Comparison of ENCODE assay signal across 8 cellular contexts in genomic region chr1:19311503-19311930, GRCh38. TPM values are rescaled to one million over a fixed set of nuclear protein-coding genes. Genes with fewer than 3 reads are reported as not detected.
DNase-seq lines count a peak whose midpoint lies in the region; ATAC-seq, FAIRE-seq and TF ChIP-seq lines count a peak whose summit lies in the region.

No MANE protein-coding gene starts in this region.

- TF ChIP-seq POLR2A in A549 (IDR thresholded peaks at IDR 0.05; ENCODE audit: low read length): no peak
- TF ChIP-seq POLR2A in tibial nerve (IDR thresholded peaks at IDR 0.05): no peak

- TF ChIP-seq EP300 in A549 (IDR thresholded peaks at IDR 0.05) (no peak), tibial nerve (IDR thresholded peaks at IDR 0.05) (no peak)

- H3K27me3 ChIP-seq in lung (ENCODE audit: control insufficient read depth, insufficient read depth): no peaks in the 10 kb centered on the region
- H3K27me3 ChIP-seq in tibial nerve: no peaks in the 10 kb centered on the region

- CTCF ChIA-PET in A549 (lab: Yijun Ruan, JAX): interaction anchor here (1.5 kb wide), 1 partner anchor 30 kb away, joined by 5 read pairs; no protein-coding TSS in a partner anchor

- H3K9me3 ChIP-seq in A549: no peaks in the 10 kb centered on the region
- H3K9me3 ChIP-seq in lung (ENCODE audit: control insufficient read depth in 2 of 2, insufficient read depth in 1 of 2, low read length in 1 of 2): no peaks in the 10 kb centered on the region
- no peaks in the 10 kb centered on the region for H3K9me3 ChIP-seq in tibial nerve

- peak overlapping the region; percentile 86 for H3K4me2 ChIP-seq in A549

- WGBS in A549 (ENCODE audit: missing lambda C conversion rate): 16% methylated on average over 5 of the region's 29 CpGs
- 1% methylated on average over 29 of the region's 29 CpGs for WGBS in lung, 2 donors
- 1% methylated on average over 7 to 23 of the region's 29 CpGs for WGBS in tibial nerve, 2 donors

- TF ChIP-seq CTCF in A549 (IDR thresholded peaks at IDR 0.05): no peak
- TF ChIP-seq CTCF in cardiac fibroblast (IDR thresholded peaks at IDR 0.05; ENCODE audit: low read depth, low read length): no peak
- no peak for TF ChIP-seq CTCF in lung (IDR thresholded peaks at IDR 0.05; ENCODE audit: control extremely low read depth, extremely low read depth)
- no peak for TF ChIP-seq CTCF in tibial nerve (IDR thresholded peaks at IDR 0.05)

- H3K36me3 ChIP-seq in lung (ENCODE audit: control insufficient read depth in 2 of 2, insufficient read depth in 2 of 2, low read length in 2 of 2) (peaks cover 0 to 17% of the 10 kb centered on the region in 2 donors), tibial nerve (peaks cover 3 to 34% (median 9%) of the 10 kb centered on the region in 3 donors)

- ATAC-seq in A549 (peak in 1 of 2 experiments; percentile 54; a peak in 5 of 6 replicates), GM19351 (IDR thresholded peaks at IDR 0.05; ENCODE audit: unreplicated experiment) (peak; percentile 5), lung (ENCODE audit: insufficient read depth, low FRiP score) (peak; percentile 5), GM18519 (IDR thresholded peaks at IDR 0.05; ENCODE audit: low FRiP score, unreplicated experiment) (no peak)

- H3K4me3 ChIP-seq in A549 (peak overlapping the region; percentile 79), cardiac fibroblast (replicated peaks in 1 of 2; ENCODE audit: low read depth in 2 of 2, low read length in 2 of 2) (peak overlapping the region; percentile 83 to 87), lung (peak overlapping the region; percentile 82), tibial nerve (peak overlapping the region; percentile 62 to 88 (median 76))

- DNase-seq in A549 (ENCODE audit: low read depth in 1 of 2, low spot score in 1 of 2): peak in 1 of 2 experiments; percentile 21
- DNase-seq in NCI-H1092 treated with DMSO at 0.1 percent for 48 hours (lab: John Stamatoyannopoulos, UW): peak; percentile 60
- DNase-seq in cardiac fibroblast (ENCODE audit: low read depth in 2 of 2): no peak
- DNase-seq in lung (ENCODE audit: low spot score): peak; percentile 35
- no peak for DNase-seq in tibial nerve (ENCODE audit: low spot score in 2 of 2)
- no peak for DNase-seq in NCI-H2171 treated with DMSO at 0.1 percent for 48 hours (lab: John Stamatoyannopoulos, UW)

- H3K4me1 ChIP-seq in A549 (peaks cover 17% of the 10 kb centered on the region; the same call in 2 of the 3 replicates), lung (ENCODE audit: control insufficient read depth in 2 of 2, insufficient read depth in 2 of 2, low read length in 2 of 2) (peaks cover 0 to 24% of the 10 kb centered on the region in 2 donors), tibial nerve (peaks cover 0 to 55% (median 22%) of the 10 kb centered on the region in 4 donors)

- H3K27ac ChIP-seq in A549: peak overlapping the region; percentile 84 to 94
- H3K27ac ChIP-seq in lung (ENCODE audit: low read depth in 1 of 2, low read length in 1 of 2): peak overlapping the region; percentile 4 to 78
- peak overlapping the region; percentile 47 to 92 (median 84) for H3K27ac ChIP-seq in tibial nerve

- no peak for FAIRE-seq in A549 (lab: Jason Lieb, UNC)

- POLR2A ChIA-PET in A549 (lab: Yijun Ruan, JAX): no interaction called here

- TF ChIP-seq RAD21 in A549 (conservative IDR thresholded peaks at IDR 0.05 in 1 of 2, IDR thresholded peaks at IDR 0.05 in 1 of 2): no peak

TF ChIP-seq in A549, 52 proteins besides CTCF, POLR2A, EP300 and RAD21:
- TF ChIP-seq RARB (CRISPR knock-in tag; IDR thresholded peaks at IDR 0.05): no peak
- TF ChIP-seq PHF8 (IDR thresholded peaks at IDR 0.05; ENCODE audit: borderline replicate concordance, low read depth): peak; percentile 47; the same call in 1 of the 2 replicates

RNA-seq across cellular contexts. Expression of gene AKR7A2, which starts 0.4 kb away (rescaled TPM):
- polyA plus RNA-seq in A549 (2011; rRNA removed): 22.2 and 27.2 TPM in 2 replicates
- 33.9 and 44.1 TPM in 2 replicates for polyA plus RNA-seq in A549 (2012; cell fraction: cytosol; rRNA removed)
- 31.1 and 35.7 TPM in 2 replicates for polyA plus RNA-seq in A549 (2012; cell fraction: nucleus; rRNA removed)
- polyA plus RNA-seq in A549 (2017; fragmentation: RNase III; extraction: RNeasy Plus Mini Kit Qiagen cat#74134 plus additional on column Dnase treatment): 30.9 to 34.9 TPM (median 31.4 TPM) in 3 replicates
- polyA minus RNA-seq in A549 (2011; rRNA and poly(A)+ RNA removed): 20.4 and 22.9 TPM in 2 replicates
- total RNA-seq in lung: 10 to 100 TPM; 49.5 to 54.0 TPM
- polyA plus RNA-seq in lung: 10 to 100 TPM; 15.3 to 36.4 TPM
- total RNA-seq in tibial nerve: 10 to 100 TPM; 64.5 to 91.0 (median 80.7) TPM

RNA-seq across cellular contexts. Expression of gene SLC66A1, which starts 0.6 kb away (rescaled TPM):
- polyA plus RNA-seq in A549 (2011; rRNA removed) (5.6 and 8.1 TPM in 2 replicates), A549 (2017; fragmentation: RNase III; extraction: RNeasy Plus Mini Kit Qiagen cat#74134 plus additional on column Dnase treatment) (11.1 to 12.8 TPM (median 12.6 TPM) in 3 replicates), lung (10 to 100 TPM; 19.9 to 20.7 TPM)
- polyA plus RNA-seq in A549 (2012; cell fraction: cytosol; rRNA removed): 15.8 and 21.1 TPM in 2 replicates
- 22.9 and 26.1 TPM in 2 replicates for polyA plus RNA-seq in A549 (2012; cell fraction: nucleus; rRNA removed)
- polyA minus RNA-seq in A549 (2011; rRNA and poly(A)+ RNA removed): 6.4 TPM in 2 replicates
- total RNA-seq in lung (10 to 100 TPM; 15.9 to 22.4 TPM), tibial nerve (10 to 100 TPM; 14.4 to 30.3 (median 21.2) TPM)

RNA-seq across cellular contexts. Expression of gene AKR7A3, which starts 22.9 kb away (rescaled TPM):
- polyA plus RNA-seq in A549 (2011; rRNA removed): 0.10 and 0.13 TPM in 2 replicates
- polyA plus RNA-seq in A549 (2012; cell fraction: cytosol; rRNA removed): 0.22 and 0.25 TPM in 2 replicates
- polyA plus RNA-seq in A549 (2012; cell fraction: nucleus; rRNA removed): 2.5 TPM in 2 replicates
- 0.17 to 0.24 TPM (median 0.21 TPM) in 3 replicates for polyA plus RNA-seq in A549 (2017; fragmentation: RNase III; extraction: RNeasy Plus Mini Kit Qiagen cat#74134 plus additional on column Dnase treatment)
- 0.12 and 0.19 TPM in 2 replicates for polyA minus RNA-seq in A549 (2011; rRNA and poly(A)+ RNA removed)
- total RNA-seq in lung: 1 to 10 TPM in 1 of 2 donors, under 1 TPM in 1; 0.74 to 1.3 TPM
- under 1 TPM; 0.23 to 0.91 TPM for polyA plus RNA-seq in lung
- total RNA-seq in tibial nerve: 1 to 10 TPM in 3 of 4 donors, under 1 TPM in 1; 0.84 to 4.1 (median 2.5) TPM

RNA-seq across cellular contexts. Expression of gene MRTO4, which starts 59.9 kb away (rescaled TPM):
- polyA plus RNA-seq in A549 (2011; rRNA removed): 52.1 and 66.4 TPM in 2 replicates
- 65.2 and 67.3 TPM in 2 replicates for polyA plus RNA-seq in A549 (2012; cell fraction: cytosol; rRNA removed)
- polyA plus RNA-seq in A549 (2012; cell fraction: nucleus; rRNA removed): 35.8 and 35.9 TPM in 2 replicates
- polyA plus RNA-seq in A549 (2017; fragmentation: RNase III; extraction: RNeasy Plus Mini Kit Qiagen cat#74134 plus additional on column Dnase treatment): 58.4 to 70.5 TPM (median 61.7 TPM) in 3 replicates
- polyA minus RNA-seq in A549 (2011; rRNA and poly(A)+ RNA removed): 22.0 and 29.2 TPM in 2 replicates
- 10 to 100 TPM; 13.9 to 33.3 TPM for total RNA-seq in lung
- polyA plus RNA-seq in lung: 10 to 100 TPM; 38.1 to 59.1 TPM
- 10 to 100 TPM; 16.4 to 33.0 (median 19.5) TPM for total RNA-seq in tibial nerve

Comparison
In these comparisons a context has a peak if more than half of its experiments do, and no peak if none do; other contexts are left out.
1. DNase-seq: peak in NCI-H1092 treated with DMSO at 0.1 percent for 48 hours (single experiment) and lung (single experiment); none in cardiac fibroblast (0 of 2), tibial nerve (0 of 2) and NCI-H2171 treated with DMSO at 0.1 percent for 48 hours (single experiment).
2. Peak in every context shown above with its lines, with median percentiles within 50 percentile points of each other: H3K27ac ChIP-seq and H3K4me3 ChIP-seq.